ENCODE assay signal across 1 cellular context in the genomic region with DNA sequence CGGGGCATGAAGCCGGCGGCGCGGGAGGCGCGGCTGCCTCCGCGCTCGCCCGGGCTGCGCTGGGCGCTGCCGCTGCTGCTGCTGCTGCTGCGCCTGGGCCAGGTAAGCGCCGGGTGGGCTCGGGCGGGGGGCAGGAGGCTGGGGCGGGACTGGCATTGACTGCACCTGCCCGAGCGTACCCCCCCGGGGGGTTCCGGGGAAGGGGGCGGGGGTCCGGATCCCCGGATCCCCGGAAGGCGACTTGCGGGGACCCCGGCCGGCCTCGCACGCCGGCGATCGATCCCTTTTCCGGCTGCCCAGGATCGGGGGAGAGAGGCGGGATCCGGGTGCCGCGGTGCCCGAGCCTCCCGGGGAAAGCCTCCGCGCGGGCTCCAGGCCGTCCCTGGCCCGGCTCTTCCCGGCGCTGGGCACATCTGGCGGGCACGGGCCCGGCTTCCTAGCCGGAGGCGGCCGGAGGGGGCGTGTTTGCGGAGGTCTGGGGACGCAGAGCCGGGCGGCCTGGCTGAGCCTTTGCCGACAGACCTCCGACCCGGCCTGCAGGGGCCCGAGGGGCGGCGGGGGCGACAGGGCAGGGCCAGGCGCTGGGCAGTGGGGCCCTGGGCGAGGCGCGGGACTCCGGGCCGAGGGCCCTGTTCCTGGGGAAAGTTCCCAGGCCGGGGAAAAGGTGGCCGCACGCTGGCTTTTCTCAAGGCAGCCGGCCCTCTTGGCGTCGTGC.
TF ChIP-seq lines count a peak whose summit lies in the region.

No MANE protein-coding gene starts in this region.

TF ChIP-seq in IMR-90, 13 proteins besides CTCF, POLR2A, EP300 and RAD21:
- TF ChIP-seq RFX5 (IDR thresholded peaks at IDR 0.05; ENCODE audit: low read depth, low read length) = no peak
- TF ChIP-seq BHLHE40 (IDR thresholded peaks at IDR 0.05; ENCODE audit: low read depth, low read length) = peak; percentile 66; the same call in 1 of the 2 replicates
- peak; percentile 61; the same call in 1 of the 2 replicates for TF ChIP-seq MXI1 (IDR thresholded peaks at IDR 0.05; ENCODE audit: borderline replicate concordance, low read depth, low read length)
- TF ChIP-seq FOS (IDR thresholded peaks at IDR 0.05; ENCODE audit: low read depth, low read length) = no peak
- TF ChIP-seq NFE2L2 (IDR thresholded peaks at IDR 0.05; ENCODE audit: low read depth, low read length) = no peak
- TF ChIP-seq SMC3 (IDR thresholded peaks at IDR 0.05; ENCODE audit: low read depth, low read length) = 0 out of 2 replicates have a peak, but pooled peaks have one; percentile 16
- TF ChIP-seq MAZ (IDR thresholded peaks at IDR 0.05; ENCODE audit: borderline replicate concordance, low read depth, low read length) = peak; percentile 26; the same call in 1 of the 2 replicates
